ENCODE assay signal across 13 cellular contexts in the genomic region with DNA sequence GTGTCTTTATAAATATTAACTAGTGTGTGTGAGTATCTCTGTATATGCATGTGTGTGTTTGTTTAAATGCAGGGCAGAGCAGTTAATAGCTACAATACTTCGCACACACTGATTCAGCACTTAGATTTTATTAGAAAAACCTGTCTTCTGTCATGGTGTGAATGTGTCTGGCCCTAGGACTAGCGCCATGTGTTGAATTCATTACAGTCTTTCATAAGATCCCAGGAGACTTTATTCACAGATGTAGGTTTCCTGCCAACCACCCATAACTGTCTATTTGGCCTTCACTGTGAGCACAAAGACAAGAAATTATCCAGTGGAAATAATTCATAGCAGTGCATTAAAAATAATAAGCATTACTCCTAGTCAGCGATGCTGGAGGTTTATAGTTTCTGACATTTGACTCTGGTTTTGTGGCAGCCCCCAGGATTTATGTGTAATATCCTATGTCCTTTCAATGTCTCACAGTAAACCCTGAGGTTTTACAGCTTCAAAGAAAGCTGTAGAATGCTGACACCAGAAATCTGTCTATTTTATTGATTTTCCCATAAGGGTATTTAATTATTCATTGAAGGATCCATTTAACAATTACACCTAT.
A peak's percentile ranks its signal among the peaks of the same experiment; 100 is the strongest.
DNase-seq lines count a peak whose midpoint lies in the region; ATAC-seq, FAIRE-seq and TF ChIP-seq lines count a peak whose summit lies in the region.
"Had no signal": no experiment of that assay in that cellular context is flagged by ENCODE, and none has a peak within 500 bp of the region (broad histone marks: within the 10 kb centered on the region; RNA-seq: fewer than 3 reads in every experiment).

No MANE protein-coding gene starts in this region.

- no peaks in the 10 kb centered on the region for H3K9me3 ChIP-seq in adipocyte (ENCODE audit: control insufficient read depth, low read length)
- no peaks in the 10 kb centered on the region for H3K9me3 ChIP-seq in HepG2 (ENCODE audit: low read length)

- H4K20me1 ChIP-seq in HepG2 (ENCODE audit: insufficient read depth, low read length): no peaks in the 10 kb centered on the region

- no peak for TF ChIP-seq CTCF in HepG2 (CRISPR knock-in tag; IDR thresholded peaks at IDR 0.05)

- H3K4me3 ChIP-seq in adipocyte (ENCODE audit: low read length) (no peak overlapping the region), HepG2 (replicated peaks in 1 of 3; ENCODE audit: insufficient read depth in 1 of 3, low read depth in 2 of 3, low read length in 3 of 3) (no peak overlapping the region)
- H3K4me3 ChIP-seq: cardiac muscle cell had no signal

- no peak for TF ChIP-seq EP300 in HepG2 (IDR thresholded peaks at IDR 0.05; ENCODE audit: low read depth in 2 of 2, low read length in 2 of 2)
- no peak for TF ChIP-seq EP300 in HepG2 (CRISPR knock-in tag; IDR thresholded peaks at IDR 0.05; ENCODE audit: borderline replicate concordance)

- CTCF ChIA-PET in HepG2 (lab: Yijun Ruan, JAX; ENCODE audit: low intra/inter-chr PET ratio, low total read pairs): no interaction called here

- no peak overlapping the region for H2AFZ ChIP-seq in HepG2 (ENCODE audit: low read length)

- no peak overlapping the region for H3K27ac ChIP-seq in HepG2 (ENCODE audit: extremely low read length, insufficient read depth, low read length)
- H3K27ac ChIP-seq: C4-2B, cardiac muscle cell had no signal

- ATAC-seq in GM18909 (IDR thresholded peaks at IDR 0.05; ENCODE audit: poor library complexity, unreplicated experiment) (no peak), HepG2 (no peak)
- ATAC-seq: stimulated activated naive CD8-positive, alpha-beta T cell treated with anti-CD3 and anti-CD28 coated beads, Interleukin-15, Interleukin-2, amounts not matched to agents 100 U/mL and 50 U/mL, for 24 hours had no signal

- intact Hi-C loops in HepG2 (cut with micrococcal nuclease; ENCODE audit: unreplicated experiment): no loop called here

- no peak overlapping the region for H3K9ac ChIP-seq in adipocyte (ENCODE audit: low read length)
- H3K9ac ChIP-seq in HepG2 (ENCODE audit: insufficient read depth, low read depth, low read length): no peak overlapping the region

- WGBS in HepG2 (ENCODE audit: low lambda C conversion rate): 9% methylated on average over 3 of the region's 3 CpGs

- no peak for FAIRE-seq in HepG2 (lab: Jason Lieb, UNC)

- TF ChIP-seq RAD21 in HepG2 (CRISPR knock-in tag; IDR thresholded peaks at IDR 0.05): no peak

- DNase-seq in DMS 273 (lab: John Stamatoyannopoulos, UW; ENCODE audit: unreplicated experiment): peak; percentile 89
- DNase-seq in NCI-H146 (lab: John Stamatoyannopoulos, UW): peak; percentile 57
- DNase-seq in adipocyte (ENCODE audit: low read depth): peak; percentile 47
- DNase-seq in left kidney (ENCODE audit: low read depth, low spot score): peak; percentile 64
- DNase-seq in HepG2 (ENCODE audit: low spot score): no peak
- no peak for DNase-seq in superior temporal gyrus (ENCODE audit: extremely low spot score)
- DNase-seq in HPDE6-E6E7 (ENCODE audit: extremely low spot score): no peak
- DNase-seq: activated B cell treated with CpG ODN at 0.5 μM for 24 hours; activated T-cell treated with anti-CD3 and anti-CD28 coated beads, Interleukin-2, amount 50 U/mL, for 24 hours; stimulated activated naive CD8-positive, alpha-beta T cell treated with anti-CD3 and anti-CD28 coated beads, Interleukin-15, Interleukin-2, amounts not matched to agents 100 U/mL and 50 U/mL, for 24 hours had no signal

- no peak overlapping the region for H3K4me2 ChIP-seq in HepG2 (ENCODE audit: low read depth, low read length)

- no peaks in the 10 kb centered on the region for H3K36me3 ChIP-seq in adipocyte (ENCODE audit: control insufficient read depth, insufficient read depth, low read length, severe bottlenecking)
- no peaks in the 10 kb centered on the region for H3K36me3 ChIP-seq in HepG2 (replicated peaks in 1 of 2; ENCODE audit: control insufficient read depth in 1 of 2, insufficient read depth in 2 of 2, low read length in 2 of 2)
- H3K36me3 ChIP-seq: cardiac muscle cell had no signal

- no peak for TF ChIP-seq POLR2A in HepG2 (IDR thresholded peaks at IDR 0.05; ENCODE audit: insufficient read depth in 1 of 2, low read depth in 2 of 2, low read length in 2 of 2)

- peaks cover 8% of the 10 kb centered on the region for H3K4me1 ChIP-seq in adipocyte (ENCODE audit: control insufficient read depth, insufficient read depth, low read length)
- no peaks in the 10 kb centered on the region for H3K4me1 ChIP-seq in HepG2 (ENCODE audit: insufficient read depth, low read length)

- BruUV-seq in HepG2 (replicated peaks; lab: Mats Ljungman, UMichigan): no TSS peak

- POLR2A ChIA-PET in HepG2 (lab: Yijun Ruan, JAX): no interaction called here

- in situ Hi-C loops in HepG2 (cut with HindIII; ENCODE audit: extremely low pct_ligation_motif_present, low pct_unique_long_range_greater_than_20kb): no loop called here

- no peaks in the 10 kb centered on the region for H3K79me2 ChIP-seq in HepG2 (ENCODE audit: insufficient read depth, low read length)

- H3K27me3 ChIP-seq in adipocyte (replicated peaks; ENCODE audit: control insufficient read depth, insufficient read depth, low read length) (no peaks in the 10 kb centered on the region), HepG2 (ENCODE audit: control insufficient read depth in 1 of 2, insufficient read depth in 2 of 2, low read length in 2 of 2) (no peaks in the 10 kb centered on the region)
- H3K27me3 ChIP-seq: cardiac muscle cell had no signal

TF ChIP-seq in HepG2, 621 proteins besides CTCF, POLR2A, EP300 and RAD21:
- TF ChIP-seq ZNF703 (CRISPR knock-in tag; IDR thresholded peaks at IDR 0.05; ENCODE audit: borderline replicate concordance) (no peak), FOXK1 (CRISPR knock-in tag; IDR thresholded peaks at IDR 0.05; ENCODE audit: borderline replicate concordance, low read depth) (no peak), ZNF343 (CRISPR knock-in tag; IDR thresholded peaks at IDR 0.05) (no peak), NFKB2 (CRISPR knock-in tag; IDR thresholded peaks at IDR 0.05; ENCODE audit: borderline replicate concordance) (no peak), ZNF264 (CRISPR knock-in tag; IDR thresholded peaks at IDR 0.05) (no peak), ZSCAN22 (CRISPR knock-in tag; IDR thresholded peaks at IDR 0.05) (no peak), TBX3 (IDR thresholded peaks at IDR 0.05; ENCODE audit: borderline replicate concordance) (no peak), ZNF644 (CRISPR knock-in tag; IDR thresholded peaks at IDR 0.05; ENCODE audit: low read depth) (no peak), NFE2 (CRISPR knock-in tag; IDR thresholded peaks at IDR 0.05) (no peak)
- TF ChIP-seq, protein P1, sequence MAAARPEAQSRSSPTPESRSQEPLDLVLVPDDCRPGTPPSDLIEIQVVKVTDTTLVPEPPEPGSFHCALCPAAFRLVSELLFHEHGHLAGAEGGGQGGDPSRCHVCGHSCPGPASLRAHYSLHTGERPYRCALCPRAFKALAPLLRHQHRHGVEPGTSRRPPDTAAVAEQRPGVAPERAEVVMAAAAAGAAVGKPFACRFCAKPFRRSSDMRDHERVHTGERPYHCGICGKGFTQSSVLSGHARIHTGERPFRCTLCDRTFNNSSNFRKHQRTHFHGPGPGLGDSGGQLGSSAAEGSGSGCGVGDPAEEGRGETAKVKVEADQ (CRISPR knock-in tag; IDR thresholded peaks at IDR 0.05; ENCODE audit: borderline replicate concordance): no peak

Comparison
In these comparisons a context has a peak if more than half of its experiments do, and no peak if none do; other contexts are left out.
1. DNase-seq: peak in DMS 273 (single experiment), NCI-H146 (single experiment), adipocyte (single experiment) and left kidney (single experiment); none in HepG2 (single experiment), superior temporal gyrus (single experiment) and HPDE6-E6E7 (single experiment).